In the genomic region with DNA sequence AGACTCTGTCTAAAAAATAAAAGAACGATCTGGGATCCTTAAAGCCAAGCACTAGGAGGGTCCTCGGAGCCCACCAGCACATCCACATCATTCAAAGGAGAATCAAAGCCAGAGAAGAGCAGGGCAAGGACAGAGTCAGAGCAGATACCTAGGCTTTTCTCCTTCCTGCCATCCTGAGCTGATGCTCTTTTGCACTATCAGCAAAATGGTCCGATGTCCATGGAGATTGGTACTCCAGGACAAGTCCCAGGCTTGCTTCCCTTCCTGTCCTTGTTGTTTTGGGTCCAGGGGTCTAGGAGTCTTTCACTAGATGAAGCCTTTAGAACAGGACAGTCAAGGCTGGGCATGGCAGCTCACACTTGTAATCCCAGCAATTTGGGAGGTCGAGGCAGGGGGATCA, we compare ENCODE assay signal across 21 cellular contexts. TPM values are rescaled to one million over a fixed set of nuclear protein-coding genes. Genes with fewer than 3 reads are reported as not detected.
A peak's percentile ranks its signal among the peaks of the same experiment; 100 is the strongest.
DNase-seq lines count a peak whose midpoint lies in the region; ATAC-seq and TF ChIP-seq lines count a peak whose summit lies in the region.
"Had no signal": no experiment of that assay in that cellular context is flagged by ENCODE, and none has a peak within 500 bp of the region (broad histone marks: within the 10 kb centered on the region; RNA-seq: fewer than 3 reads in every experiment).

No MANE protein-coding gene starts in this region.

- H3K9me3 ChIP-seq in esophagus muscularis mucosa (no peaks in the 10 kb centered on the region), T-helper 17 cell (ENCODE audit: control insufficient read depth, low read length, poor library complexity, severe bottlenecking) (no peaks in the 10 kb centered on the region)
- H3K9me3 ChIP-seq: BLaER1 had no signal

- H3K27me3 Mint-ChIP-seq in T-helper 17 cell, result peaks cover 16% of the 10 kb centered on the region
- H3K27me3 Mint-ChIP-seq: CD4-positive, CD25-positive, alpha-beta regulatory T cell had no signal

- no peaks in the 10 kb centered on the region for H3K27me3 ChIP-seq in esophagus muscularis mucosa
- H3K27me3 ChIP-seq: BLaER1 had no signal

- H3K4me3 Mint-ChIP-seq in T-helper 17 cell, result no peak overlapping the region
- H3K4me3 Mint-ChIP-seq: CD4-positive, CD25-positive, alpha-beta regulatory T cell; GM23338; H9 had no signal

- DNase-seq in activated CD8-positive, alpha-beta memory T cell treated with anti-CD3 and anti-CD28 coated beads for 24 hours, result peak; percentile 26
- DNase-seq in activated CD8-positive, alpha-beta memory T cell treated with anti-CD3 and anti-CD28 coated beads, Interleukin-2, amount 50 U/mL, for 4 hours, result no peak
- peak; percentile 3 for DNase-seq in esophagus muscularis mucosa (ENCODE audit: extremely low spot score)
- peak; percentile 23 for DNase-seq in sciatic nerve (ENCODE audit: low spot score)
- peak; percentile 14 for DNase-seq in ureter (ENCODE audit: low spot score)
- DNase-seq in T-helper 17 cell, result no peak
- no peak for DNase-seq in activated CD4-positive, alpha-beta T cell treated with anti-CD3 and anti-CD28 coated beads, Interleukin-2, amount 50 U/mL, for 4 hours
- DNase-seq in DMS153 (lab: John Stamatoyannopoulos, UW), result no peak
- DNase-seq: CD4-positive, CD25-positive, alpha-beta regulatory T cell; H9; KG1; MM.1S; NCI-H1417 treated with DMSO at 0.1 percent for 48 hours; NCI-H1694 treated with DMSO at 0.1 percent for 48 hours; NCI-H446; NCI-H524 treated with DMSO at 0.1 percent for 48 hours; NCI-H774; PC-3 had no signal

- H3K4me1 Mint-ChIP-seq in T-helper 17 cell, result peaks cover 2% of the 10 kb centered on the region
- H3K4me1 Mint-ChIP-seq: CD4-positive, CD25-positive, alpha-beta regulatory T cell had no signal

- no peaks in the 10 kb centered on the region for H3K36me3 Mint-ChIP-seq in T-helper 17 cell (ENCODE audit: low read depth)
- H3K36me3 Mint-ChIP-seq: CD4-positive, CD25-positive, alpha-beta regulatory T cell had no signal

- H3K36me3 ChIP-seq in esophagus muscularis mucosa, result no peaks in the 10 kb centered on the region
- H3K36me3 ChIP-seq: BLaER1 had no signal

- ATAC-seq in sciatic nerve (no peak), T-helper 17 cell (no peak)
- ATAC-seq: GM23338, PC-3 had no signal

- no peak for TF ChIP-seq CTCF in esophagus muscularis mucosa (IDR thresholded peaks at IDR 0.05)

- no peak overlapping the region for H3K27ac ChIP-seq in esophagus muscularis mucosa (replicated peaks in 1 of 4)
- H3K27ac ChIP-seq: BLaER1 had no signal

- H3K4me3 ChIP-seq in esophagus muscularis mucosa, result no peak overlapping the region
- H3K4me3 ChIP-seq: BLaER1, GM23338 had no signal

- no peak for TF ChIP-seq EP300 in esophagus muscularis mucosa (IDR thresholded peaks at IDR 0.05)

- no peak for TF ChIP-seq POLR2A in esophagus muscularis mucosa (IDR thresholded peaks at IDR 0.05; ENCODE audit: low read depth)

- peaks cover 0 to 34% (median 30%) of the 10 kb centered on the region in 4 donors for H3K4me1 ChIP-seq in esophagus muscularis mucosa

- intact Hi-C loops in esophagus muscularis mucosa (cut with DNase I), result no loop called here
- intact Hi-C loops in sciatic nerve (cut with DNase I), result no loop called here

- no peak overlapping the region for H3K27ac Mint-ChIP-seq in T-helper 17 cell
- H3K27ac Mint-ChIP-seq: CD4-positive, CD25-positive, alpha-beta regulatory T cell; GM23338 had no signal

- WGBS in esophagus muscularis mucosa, result 86% methylated on average over 4 of the region's 4 CpGs

RNA-seq across cellular contexts. Expression of gene ELN, which starts 58.0 kb away (rescaled TPM):
- 100 to 1,000 TPM; 337 to 646 (median 447) TPM for total RNA-seq in esophagus muscularis mucosa
- total RNA-seq in sciatic nerve, result 62.8 TPM
- total RNA-seq in ureter, result 31.9 TPM
- not detected for total RNA-seq in T-helper 17 cell
- total RNA-seq: HT1080 had no signal

Comparison
In these comparisons a context has a peak if more than half of its experiments do, and no peak if none do; other contexts are left out.
1. DNase-seq: peak in activated CD8-positive, alpha-beta memory T cell treated with anti-CD3 and anti-CD28 coated beads for 24 hours (single experiment), esophagus muscularis mucosa (single experiment), sciatic nerve (single experiment) and ureter (single experiment); none in activated CD8-positive, alpha-beta memory T cell treated with anti-CD3 and anti-CD28 coated beads, Interleukin-2, amount 50 U/mL, for 4 hours (single experiment), T-helper 17 cell (0 of 3), activated CD4-positive, alpha-beta T cell treated with anti-CD3 and anti-CD28 coated beads, Interleukin-2, amount 50 U/mL, for 4 hours (0 of 2) and DMS153 (single experiment).
2. RNA of gene ELN, which starts 58.0 kb away (total RNA-seq): 337 to 646 TPM in esophagus muscularis mucosa, 62.8 TPM in sciatic nerve (single experiment) and 31.9 TPM in ureter (single experiment); not detected in T-helper 17 cell; every median in the first group is over 10 times any median in the second.